In genomic region chr9:5688109-5688508, GRCh38 we compare ENCODE assay signal across 20 cellular contexts. TPM values are rescaled to one million over a fixed set of nuclear protein-coding genes. Genes with fewer than 3 reads are reported as not detected.
DNase-seq lines count a peak whose midpoint lies in the region; ATAC-seq, FAIRE-seq and TF ChIP-seq lines count a peak whose summit lies in the region.
"Had no signal": no experiment of that assay in that cellular context is flagged by ENCODE, and none has a peak within 500 bp of the region (broad histone marks: within the 10 kb centered on the region; RNA-seq: fewer than 3 reads in every experiment).

No MANE protein-coding gene starts in this region.

- no peak overlapping the region for H3K4me2 ChIP-seq in PC-3 (ENCODE audit: low read length)

- no peak overlapping the region for H3K9ac ChIP-seq in PC-3 (ENCODE audit: low read length)

- H3K79me2 ChIP-seq in PC-3 (ENCODE audit: low read length), result peaks cover 9% of the 10 kb centered on the region; the same call in 1 of the 2 replicates

- TF ChIP-seq CTCF in PC-3 (conservative IDR thresholded peaks at IDR 0.05; ENCODE audit: low read depth, low read length), result no peak
- TF ChIP-seq CTCF in epithelial cell of proximal tubule (conservative IDR thresholded peaks at IDR 0.05; ENCODE audit: low read depth, low read length), result no peak

- DNase-seq in DMS 273 (lab: John Stamatoyannopoulos, UW; ENCODE audit: unreplicated experiment) (peak; percentile 15), DMS 273 treated with DMSO at 0.1 percent for 48 hours (lab: John Stamatoyannopoulos, UW) (no peak), PC-3 (peak; percentile 12), epithelial cell of proximal tubule (ENCODE audit: low read depth) (peak; percentile 15), non-pigmented ciliary epithelial cell (ENCODE audit: low read depth) (peak; percentile 28), COLO829 (ENCODE audit: low spot score) (no peak), small intestine (no peak), NCI-H187 treated with DMSO at 0.1 percent for 48 hours (lab: John Stamatoyannopoulos, UW) (no peak)
- DNase-seq: activated CD4-positive, alpha-beta T cell treated with anti-CD3 and anti-CD28 coated beads for 1 hour; activated naive CD8-positive, alpha-beta T cell treated with anti-CD3 and anti-CD28 coated beads for 36 hours; activated T-cell treated with anti-CD3 and anti-CD28 coated beads for 4 hours; cortex of kidney; GDM1; mesenchymal stem cell; NCI-H1417 treated with DMSO at 0.1 percent for 48 hours; NCI-H526 treated with DMSO at 0.1 percent for 48 hours; stimulated activated naive CD4-positive, alpha-beta T cell treated with Interleukin-2 at 50 U/mL for 16 hours had no signal

- H3K4me1 ChIP-seq in PC-3 (ENCODE audit: insufficient read depth, low read length) (0 out of 2 replicates have a peak, but pooled peaks cover 3% of the 10 kb centered on the region), small intestine (ENCODE audit: control insufficient read depth in 2 of 2, insufficient read depth in 1 of 2, low read depth in 1 of 2, low read length in 1 of 2) (no peaks in the 10 kb centered on the region)

- H3K36me3 ChIP-seq in PC-3 (ENCODE audit: low read depth, low read length) (no peaks in the 10 kb centered on the region), small intestine (ENCODE audit: control insufficient read depth in 2 of 2, insufficient read depth in 2 of 2, low read length in 2 of 2) (no peaks in the 10 kb centered on the region)

- ATAC-seq in PC-3, result no peak

- no peak overlapping the region for H2AFZ ChIP-seq in PC-3 (ENCODE audit: low read length)

- WGBS in small intestine, 3 donors, result 55 to 88% (median 68%) methylated on average over 1 of the region's 1 CpG

- H3K4me3 ChIP-seq in PC-3 (ENCODE audit: low read length) (no peak overlapping the region), epithelial cell of proximal tubule (ENCODE audit: low read depth, low read length) (no peak overlapping the region), small intestine (ENCODE audit: low read depth in 1 of 2, low read length in 2 of 2) (no peak overlapping the region)

- BruUV-seq in PC-3 (replicated peaks; lab: Mats Ljungman, UMichigan), result no TSS peak

- H3K27ac ChIP-seq in PC-3 (ENCODE audit: low read length) (no peak overlapping the region), small intestine (ENCODE audit: low read depth in 1 of 2, low read length in 1 of 2) (no peak overlapping the region)
- H3K27ac ChIP-seq: 22Rv1 had no signal

- no peaks in the 10 kb centered on the region for H3K27me3 ChIP-seq in PC-3 (ENCODE audit: low read length)
- H3K27me3 ChIP-seq in small intestine (ENCODE audit: control insufficient read depth in 2 of 2, insufficient read depth in 2 of 2, low read length in 2 of 2), result no peaks in the 10 kb centered on the region

- no peaks in the 10 kb centered on the region for H4K20me1 ChIP-seq in PC-3 (ENCODE audit: low read length)

- FAIRE-seq in small intestine (lab: Jason Lieb, UNC), result no peak
- FAIRE-seq: H1, urothelium cell line had no signal

- intact Hi-C loops in PC-3 (cut with micrococcal nuclease), result no loop called here

- H3F3A ChIP-seq in PC-3 (ENCODE audit: low read length, unreplicated experiment), result no peaks in the 10 kb centered on the region

- POLR2A ChIA-PET in PC-3 (lab: Charles Lee; ENCODE audit: unreplicated experiment), result no interaction called here

- no peaks in the 10 kb centered on the region for H3K9me3 ChIP-seq in PC-3 (ENCODE audit: low read length)
- no peaks in the 10 kb centered on the region for H3K9me3 ChIP-seq in small intestine (ENCODE audit: control insufficient read depth, low read depth)

- CTCF ChIA-PET in PC-3 (lab: Charles Lee), result no interaction called here

- no peaks in the 10 kb centered on the region for H3K9me2 ChIP-seq in PC-3 (replicated peaks; ENCODE audit: low read length)

RNA-seq across cellular contexts. Expression of gene RIC1, which starts 59.2 kb away (rescaled TPM):
- 13.3 and 16.0 TPM in 2 replicates for total RNA-seq in PC-3 (2014; rRNA removed)
- total RNA-seq in epithelial cell of proximal tubule, result 12.7 and 22.0 TPM in 2 replicates
- polyA plus RNA-seq in small intestine, result 1 to 10 TPM; 3.9 to 7.6 (median 6.0) TPM

Comparison
In these comparisons a context has a peak if more than half of its experiments do, and no peak if none do; other contexts are left out.
1. DNase-seq: peak in DMS 273 (single experiment), PC-3 (single experiment), epithelial cell of proximal tubule (single experiment) and non-pigmented ciliary epithelial cell (single experiment); none in DMS 273 treated with DMSO at 0.1 percent for 48 hours (single experiment), COLO829 (single experiment), small intestine (single experiment) and NCI-H187 treated with DMSO at 0.1 percent for 48 hours (single experiment).